Comparison of ENCODE assay signal across 1 cellular context in the genomic region with DNA sequence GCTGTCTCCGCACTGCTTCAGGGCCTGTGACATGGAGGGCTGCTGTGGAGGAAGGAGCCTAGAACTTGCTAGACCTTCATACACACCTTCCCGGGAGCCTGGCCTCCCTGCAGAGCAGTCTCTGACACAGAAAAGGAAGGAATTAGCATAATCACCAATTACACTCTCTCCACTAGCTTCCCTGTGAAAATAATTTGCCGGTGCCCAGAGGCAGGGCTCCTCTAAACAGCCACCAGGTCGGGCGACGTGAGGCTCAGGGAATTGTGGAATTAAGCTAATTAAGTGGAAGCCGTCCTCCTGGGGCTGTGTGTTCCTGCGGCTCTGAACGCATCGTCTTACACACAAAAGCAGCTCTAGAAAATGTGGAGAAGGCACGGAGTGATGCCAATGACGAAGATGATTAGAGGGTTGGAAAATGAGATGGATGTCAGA.
TF ChIP-seq lines count a peak whose summit lies in the region.

No MANE protein-coding gene starts in this region.

TF ChIP-seq in IMR-90, 13 proteins besides CTCF, POLR2A, EP300 and RAD21 (continued from another document):
- TF ChIP-seq BHLHE40 (IDR thresholded peaks at IDR 0.05; ENCODE audit: low read depth, low read length), result no peak
- TF ChIP-seq NFE2L2 (IDR thresholded peaks at IDR 0.05; ENCODE audit: low read depth, low read length), result no peak
- TF ChIP-seq, protein P1, sequence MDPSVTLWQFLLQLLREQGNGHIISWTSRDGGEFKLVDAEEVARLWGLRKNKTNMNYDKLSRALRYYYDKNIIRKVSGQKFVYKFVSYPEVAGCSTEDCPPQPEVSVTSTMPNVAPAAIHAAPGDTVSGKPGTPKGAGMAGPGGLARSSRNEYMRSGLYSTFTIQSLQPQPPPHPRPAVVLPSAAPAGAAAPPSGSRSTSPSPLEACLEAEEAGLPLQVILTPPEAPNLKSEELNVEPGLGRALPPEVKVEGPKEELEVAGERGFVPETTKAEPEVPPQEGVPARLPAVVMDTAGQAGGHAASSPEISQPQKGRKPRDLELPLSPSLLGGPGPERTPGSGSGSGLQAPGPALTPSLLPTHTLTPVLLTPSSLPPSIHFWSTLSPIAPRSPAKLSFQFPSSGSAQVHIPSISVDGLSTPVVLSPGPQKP (IDR thresholded peaks at IDR 0.05; ENCODE audit: borderline replicate concordance, low read depth, low read length), result no peak
- TF ChIP-seq RFX5 (IDR thresholded peaks at IDR 0.05; ENCODE audit: low read depth, low read length), result no peak
- no peak for TF ChIP-seq CHD1 (IDR thresholded peaks at IDR 0.05; ENCODE audit: low read depth, low read length)
- no peak for TF ChIP-seq FOS (IDR thresholded peaks at IDR 0.05; ENCODE audit: low read depth, low read length)
- TF ChIP-seq MAZ (IDR thresholded peaks at IDR 0.05; ENCODE audit: borderline replicate concordance, low read depth, low read length), result no peak
- TF ChIP-seq MAFK (IDR thresholded peaks at IDR 0.05; ENCODE audit: low read depth, low read length), result no peak
- TF ChIP-seq, protein P2, sequence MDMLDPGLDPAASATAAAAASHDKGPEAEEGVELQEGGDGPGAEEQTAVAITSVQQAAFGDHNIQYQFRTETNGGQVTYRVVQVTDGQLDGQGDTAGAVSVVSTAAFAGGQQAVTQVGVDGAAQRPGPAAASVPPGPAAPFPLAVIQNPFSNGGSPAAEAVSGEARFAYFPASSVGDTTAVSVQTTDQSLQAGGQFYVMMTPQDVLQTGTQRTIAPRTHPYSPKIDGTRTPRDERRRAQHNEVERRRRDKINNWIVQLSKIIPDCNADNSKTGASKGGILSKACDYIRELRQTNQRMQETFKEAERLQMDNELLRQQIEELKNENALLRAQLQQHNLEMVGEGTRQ (IDR thresholded peaks at IDR 0.05; ENCODE audit: low read depth, low read length), result no peak
- no peak for TF ChIP-seq RCOR1 (IDR thresholded peaks at IDR 0.05; ENCODE audit: insufficient replicate concordance, low read length)
- no peak for TF ChIP-seq CEBPB (IDR thresholded peaks at IDR 0.05; ENCODE audit: low read depth, low read length)
